In genomic region chr16:83994087-83994486, GRCh38 we compare ENCODE assay signal across 10 cellular contexts. TPM values are rescaled to one million over a fixed set of nuclear protein-coding genes. Genes with fewer than 3 reads are reported as not detected.
DNase-seq lines count a peak whose midpoint lies in the region; ATAC-seq and TF ChIP-seq lines count a peak whose summit lies in the region.
"Had no signal": no experiment of that assay in that cellular context is flagged by ENCODE, and none has a peak within 500 bp of the region (broad histone marks: within the 10 kb centered on the region; RNA-seq: fewer than 3 reads in every experiment).

No MANE protein-coding gene starts in this region.

- peaks cover 35 to 41% of the 10 kb centered on the region in 2 donors for H3K27me3 Mint-ChIP-seq in CD4-positive, alpha-beta memory T cell

- no peaks in the 10 kb centered on the region for H3K36me3 Mint-ChIP-seq in CD4-positive, alpha-beta memory T cell

- no peaks in the 10 kb centered on the region for H3K36me3 ChIP-seq in ACC112 (ENCODE audit: insufficient read depth, low read length)
- H3K36me3 ChIP-seq in CD4-positive, alpha-beta memory T cell (ENCODE audit: insufficient read depth, low read length), result no peaks in the 10 kb centered on the region
- no peaks in the 10 kb centered on the region for H3K36me3 ChIP-seq in H7 (replicated peaks; ENCODE audit: control insufficient read depth, insufficient read depth, low read length)

- H3K27ac ChIP-seq in ACC112 (ENCODE audit: low read depth, low read length), result no peak overlapping the region
- no peak overlapping the region for H3K27ac ChIP-seq in CD4-positive, alpha-beta memory T cell (ENCODE audit: low read depth, low read length)

- DNase-seq in HFF-Myc (ENCODE audit: extremely low read depth, low read depth), result peak; percentile 39
- DNase-seq in SKM-1 treated with dmso at 0.1 percent for 144 hours (lab: John Stamatoyannopoulos, UW; ENCODE audit: unreplicated experiment), result peak; percentile 90
- peak; percentile 14 for DNase-seq in foreskin melanocyte
- DNase-seq in NCI-H1417 treated with DMSO at 0.1 percent for 48 hours (lab: John Stamatoyannopoulos, UW), result no peak
- DNase-seq in CD4-positive, alpha-beta memory T cell, result no peak
- DNase-seq in H7, result no peak
- DNase-seq: activated T-cell treated with anti-CD3 and anti-CD28 coated beads, Interleukin-2, amount 50 U/mL, for 24 hours had no signal

- POLR2A ChIA-PET in CD4-positive, alpha-beta memory T cell (lab: Charles Lee; ENCODE audit: partially characterized antibody), result no interaction called here

- ATAC-seq in GM21717 (IDR thresholded peaks at IDR 0.05; ENCODE audit: unreplicated experiment), result no peak

- no peak for TF ChIP-seq CTCF in HFF-Myc (IDR thresholded peaks at IDR 0.05; ENCODE audit: low read depth, low read length, missing control alignments)

- no peak overlapping the region for H3K4me3 Mint-ChIP-seq in CD4-positive, alpha-beta memory T cell
- H3K4me3 Mint-ChIP-seq: activated T-cell treated with anti-CD3 and anti-CD28 coated beads, Interleukin-2, amount 50 U/mL, for 24 hours had no signal

- H3K79me2 ChIP-seq in ACC112 (ENCODE audit: control insufficient read depth, insufficient read depth, low read length, unreplicated experiment), result no peaks in the 10 kb centered on the region

- peaks cover 30% of the 10 kb centered on the region for H3K4me1 ChIP-seq in ACC112 (ENCODE audit: control insufficient read depth, insufficient read depth, low read length, unreplicated experiment)
- no peaks in the 10 kb centered on the region for H3K4me1 ChIP-seq in CD4-positive, alpha-beta memory T cell (ENCODE audit: insufficient read depth, low read length)

- H3K4me3 ChIP-seq in ACC112 (ENCODE audit: low read depth, low read length), result no peak overlapping the region
- H3K4me3 ChIP-seq in HFF-Myc (replicated peaks; ENCODE audit: low read depth, low read length), result no peak overlapping the region
- no peak overlapping the region for H3K4me3 ChIP-seq in CD4-positive, alpha-beta memory T cell (ENCODE audit: low read length in 2 of 2)
- no peak overlapping the region for H3K4me3 ChIP-seq in H7 (ENCODE audit: insufficient read depth, low read depth, low read length)

- peaks cover 0 to 2% (median 0%) of the 10 kb centered on the region in 4 donors for H3K4me1 Mint-ChIP-seq in CD4-positive, alpha-beta memory T cell

- H3K9me3 ChIP-seq in CD4-positive, alpha-beta memory T cell (ENCODE audit: control insufficient read depth in 1 of 2, low read length in 2 of 2), result no peaks in the 10 kb centered on the region

- H3K27me3 ChIP-seq in ACC112 (ENCODE audit: insufficient read depth, low read length) (peaks cover 9% of the 10 kb centered on the region), H7 (ENCODE audit: control insufficient read depth, insufficient read depth, low read length) (no peaks in the 10 kb centered on the region)
- peaks cover 2% of the 10 kb centered on the region for H3K27me3 ChIP-seq in CD4-positive, alpha-beta memory T cell (ENCODE audit: insufficient read depth, low read length)

- H3K9me3 Mint-ChIP-seq in CD4-positive, alpha-beta memory T cell, result peaks cover 0 to 4% (median 3%) of the 10 kb centered on the region in 8 donors
- H3K9me3 Mint-ChIP-seq: activated T-cell treated with anti-CD3 and anti-CD28 coated beads, Interleukin-2, amount 50 U/mL, for 24 hours; nephron had no signal

- intact Hi-C loops in CD4-positive, alpha-beta memory T cell (cut with micrococcal nuclease), result no loop called here

- peak overlapping the region in 1 of 7 donors; percentile 53 for H3K27ac Mint-ChIP-seq in CD4-positive, alpha-beta memory T cell
- H3K27ac Mint-ChIP-seq: activated T-cell treated with anti-CD3 and anti-CD28 coated beads, Interleukin-2, amount 50 U/mL, for 24 hours had no signal

- CTCF ChIA-PET in CD4-positive, alpha-beta memory T cell (lab: Charles Lee; ENCODE audit: partially characterized antibody), result no interaction called here

- H2AFZ ChIP-seq in ACC112 (ENCODE audit: low read length, unreplicated experiment), result peak overlapping the region; percentile 57

RNA-seq across cellular contexts. Expression of gene NECAB2, which starts 26.0 kb away (rescaled TPM):
- total RNA-seq in CD4-positive, alpha-beta memory T cell, result not detected
- polyA plus RNA-seq in CD4-positive, alpha-beta memory T cell, result not detected
- 0.55 and 1.2 TPM in 2 replicates for total RNA-seq in H7 (2014; rRNA removed; shearing (Covaris generic))

RNA-seq across cellular contexts. Expression of gene OSGIN1, which starts 41.0 kb away (rescaled TPM):
- 1 to 10 TPM; 1.1 to 1.2 TPM for total RNA-seq in CD4-positive, alpha-beta memory T cell
- polyA plus RNA-seq in CD4-positive, alpha-beta memory T cell, result under 1 TPM in 1 of 2 donors, not detected in 1; 0.28 TPM
- total RNA-seq in H7 (2014; rRNA removed; shearing (Covaris generic)), result 1.3 and 1.6 TPM in 2 replicates

RNA-seq across cellular contexts. Expression of gene SLC38A8, which starts 48.5 kb away (rescaled TPM):
- total RNA-seq in CD4-positive, alpha-beta memory T cell, result not detected
- polyA plus RNA-seq in CD4-positive, alpha-beta memory T cell, result not detected
- total RNA-seq in H7 (2014; rRNA removed; shearing (Covaris generic)), result not detected in 2 replicates

Comparison
In these comparisons a context has a peak if more than half of its experiments do, and no peak if none do; other contexts are left out.
1. DNase-seq: peak in HFF-Myc (single experiment), SKM-1 treated with dmso at 0.1 percent for 144 hours (single experiment) and foreskin melanocyte (single experiment); none in NCI-H1417 treated with DMSO at 0.1 percent for 48 hours (single experiment), CD4-positive, alpha-beta memory T cell (0 of 5) and H7 (single experiment).